24 cellular contexts compared by ENCODE assay signal in the genomic region with DNA sequence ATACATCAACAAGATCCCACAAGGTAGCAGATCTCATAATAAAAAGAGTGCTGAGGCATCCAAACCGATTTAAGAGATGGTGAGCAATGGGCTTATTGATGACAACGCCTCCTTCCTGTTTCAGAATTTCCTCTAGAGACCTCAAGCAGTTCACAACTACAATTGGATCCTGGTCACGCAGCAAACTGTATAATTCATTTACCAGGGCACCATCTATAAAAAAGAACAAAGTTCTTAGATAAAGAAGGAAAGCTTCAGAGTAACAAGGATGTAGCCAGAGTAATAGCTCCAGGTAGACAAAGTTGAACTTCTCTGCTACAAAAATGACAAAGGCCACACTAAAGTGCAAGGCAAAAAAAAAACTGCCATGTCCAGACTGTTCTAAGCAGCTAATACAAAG. TPM values are rescaled to one million over a fixed set of nuclear protein-coding genes. Genes with fewer than 3 reads are reported as not detected.
A peak's percentile ranks its signal among the peaks of the same experiment; 100 is the strongest.
DNase-seq lines count a peak whose midpoint lies in the region; ATAC-seq and TF ChIP-seq lines count a peak whose summit lies in the region.
"Had no signal": no experiment of that assay in that cellular context is flagged by ENCODE, and none has a peak within 500 bp of the region (broad histone marks: within the 10 kb centered on the region; RNA-seq: fewer than 3 reads in every experiment).

No MANE protein-coding gene starts in this region.

- no peak for ATAC-seq in activated T-cell treated with anti-CD3 and anti-CD28 coated beads, Interleukin-2, amount 50 U/mL, for 72 hours (replicated peaks in 1 of 2)
- ATAC-seq in central memory CD8-positive, alpha-beta T cell (replicated peaks; ENCODE audit: extremely low read depth, poor library complexity, severe bottlenecking), result no peak
- ATAC-seq in HG03045 (IDR thresholded peaks at IDR 0.05; ENCODE audit: unreplicated experiment), result no peak
- ATAC-seq: upper lobe of right lung had no signal

- H3K36me3 ChIP-seq in transverse colon, result peaks cover 0 to 32% (median 6%) of the 10 kb centered on the region in 4 donors

- no peak for DNase-seq in activated T-cell treated with anti-CD3 and anti-CD28 coated beads, Interleukin-2, amount 50 U/mL, for 72 hours
- DNase-seq in activated T-cell treated with anti-CD3 and anti-CD28 coated beads for 4 hours (no peak), transverse colon (no peak), COLO668 (lab: John Stamatoyannopoulos, UW; ENCODE audit: unreplicated experiment) (no peak), NCI-H1694 (lab: John Stamatoyannopoulos, UW) (no peak)
- no peak for DNase-seq in T-helper 2 cell treated with Interferon-gamma antibody and Interleukin-4, amounts not matched to agents 5 μg/mL and 100 μg/mL, for 36 hours (ENCODE audit: low spot score)
- DNase-seq in central memory CD8-positive, alpha-beta T cell (ENCODE audit: low spot score in 2 of 2), result no peak
- DNase-seq: activated gamma-delta T cell, aorta, caudate nucleus, EL, head of caudate nucleus, mesendoderm, NCI-H1436 treated with DMSO at 0.1 percent for 48 hours, NCI-H524 treated with DMSO at 0.1 percent for 48 hours, nephron progenitor cell, Peyer's patch, sigmoid colon, upper lobe of right lung had no signal

- TF ChIP-seq POLR2A in transverse colon (IDR thresholded peaks at IDR 0.05), result no peak

- peak overlapping the region; percentile 87 for H3K27ac Mint-ChIP-seq in activated T-cell treated with anti-CD3 and anti-CD28 coated beads, Interleukin-2, amount 50 U/mL, for 72 hours
- peak overlapping the region; percentile 14 for H3K27ac Mint-ChIP-seq in T-helper 2 cell treated with Interferon-gamma antibody and Interleukin-4, amounts not matched to agents 5 μg/mL and 100 μg/mL, for 36 hours
- peak overlapping the region; percentile 66 for H3K27ac Mint-ChIP-seq in central memory CD8-positive, alpha-beta T cell (ENCODE audit: low read depth)
- H3K27ac Mint-ChIP-seq: nephron progenitor cell had no signal

- peak overlapping the region; percentile 63 to 95 (median 68) for H3K27ac ChIP-seq in transverse colon
- H3K27ac ChIP-seq: BLaER1, epithelial cell of prostate, sigmoid colon, SJSA1, upper lobe of right lung had no signal

- TF ChIP-seq EP300 in transverse colon (IDR thresholded peaks at IDR 0.05; ENCODE audit: low read depth), result no peak

- peak overlapping the region in 1 of 2 donors; percentile 98 for H3K4me3 Mint-ChIP-seq in activated T-cell treated with anti-CD3 and anti-CD28 coated beads, Interleukin-2, amount 50 U/mL, for 72 hours
- peak overlapping the region; percentile 10 for H3K4me3 Mint-ChIP-seq in T-helper 2 cell treated with Interferon-gamma antibody and Interleukin-4, amounts not matched to agents 5 μg/mL and 100 μg/mL, for 36 hours
- peak overlapping the region; percentile 35 for H3K4me3 Mint-ChIP-seq in central memory CD8-positive, alpha-beta T cell
- H3K4me3 Mint-ChIP-seq: nephron progenitor cell had no signal

- peaks cover 23 to 26% of the 10 kb centered on the region in 2 donors for H3K36me3 Mint-ChIP-seq in activated T-cell treated with anti-CD3 and anti-CD28 coated beads, Interleukin-2, amount 50 U/mL, for 72 hours (ENCODE audit: insufficient read depth in 2 of 2)
- peaks cover 62% of the 10 kb centered on the region for H3K36me3 Mint-ChIP-seq in T-helper 2 cell treated with Interferon-gamma antibody and Interleukin-4, amounts not matched to agents 5 μg/mL and 100 μg/mL, for 36 hours (ENCODE audit: low read depth)
- H3K36me3 Mint-ChIP-seq in central memory CD8-positive, alpha-beta T cell (ENCODE audit: insufficient read depth), result peaks cover 42% of the 10 kb centered on the region

- H3K4me3 ChIP-seq in transverse colon, result no peak overlapping the region
- H3K4me3 ChIP-seq: BLaER1, Peyer's patch, sigmoid colon, SJSA1, upper lobe of right lung had no signal

- TF ChIP-seq CTCF in transverse colon (IDR thresholded peaks at IDR 0.05), result no peak

- H3K27me3 ChIP-seq in transverse colon, result no peaks in the 10 kb centered on the region
- H3K27me3 ChIP-seq: BLaER1, Peyer's patch, sigmoid colon, SJSA1, upper lobe of right lung had no signal

- peaks cover 10 to 53% (median 31%) of the 10 kb centered on the region in 4 donors for H3K4me1 ChIP-seq in transverse colon

- intact Hi-C loops in transverse colon (cut with DNase I; ENCODE audit: low total_unique reads), result loop anchor here (5.0 kb wide), 2 partner anchors 41 to 64 kb away; no protein-coding TSS in a partner anchor

- no peaks in the 10 kb centered on the region for H3K27me3 Mint-ChIP-seq in activated T-cell treated with anti-CD3 and anti-CD28 coated beads, Interleukin-2, amount 50 U/mL, for 72 hours (ENCODE audit: low read depth)
- H3K27me3 Mint-ChIP-seq in T-helper 2 cell treated with Interferon-gamma antibody and Interleukin-4, amounts not matched to agents 5 μg/mL and 100 μg/mL, for 36 hours (ENCODE audit: low read depth), result no peaks in the 10 kb centered on the region
- H3K27me3 Mint-ChIP-seq in central memory CD8-positive, alpha-beta T cell, result no peaks in the 10 kb centered on the region

- in situ Hi-C loops in transverse colon (cut with MboI; ENCODE audit: low pct_ligation_motif_present in 1 of 4, low pct_unique_long_range_greater_than_20kb in 1 of 4, low sequenced_read_pairs in 3 of 4), result loop anchor here in 2 of 4 donors (5.0 to 10.0 kb wide), 2 partner anchors 66 to 69 kb away; no protein-coding TSS in a partner anchor

- H3K9me3 ChIP-seq in transverse colon, result no peaks in the 10 kb centered on the region
- H3K9me3 ChIP-seq: BLaER1, Peyer's patch, sigmoid colon, SJSA1, upper lobe of right lung had no signal

- 17 to 40% methylated on average over 1 to 3 of the region's 3 CpGs for WGBS in transverse colon (ENCODE audit: low coverage in 1 of 2), 2 donors

- H3K9me3 Mint-ChIP-seq in activated T-cell treated with anti-CD3 and anti-CD28 coated beads, Interleukin-2, amount 50 U/mL, for 72 hours, result no peaks in the 10 kb centered on the region
- H3K9me3 Mint-ChIP-seq in T-helper 2 cell treated with Interferon-gamma antibody and Interleukin-4, amounts not matched to agents 5 μg/mL and 100 μg/mL, for 36 hours, result no peaks in the 10 kb centered on the region
- no peaks in the 10 kb centered on the region for H3K9me3 Mint-ChIP-seq in central memory CD8-positive, alpha-beta T cell
- H3K9me3 Mint-ChIP-seq: nephron progenitor cell had no signal

- H3K4me1 Mint-ChIP-seq in activated T-cell treated with anti-CD3 and anti-CD28 coated beads, Interleukin-2, amount 50 U/mL, for 72 hours (ENCODE audit: low read depth), result peaks cover 67% of the 10 kb centered on the region
- peaks cover 49% of the 10 kb centered on the region for H3K4me1 Mint-ChIP-seq in T-helper 2 cell treated with Interferon-gamma antibody and Interleukin-4, amounts not matched to agents 5 μg/mL and 100 μg/mL, for 36 hours (ENCODE audit: low read depth)
- H3K4me1 Mint-ChIP-seq in central memory CD8-positive, alpha-beta T cell, result peaks cover 68% of the 10 kb centered on the region

RNA-seq across cellular contexts. Expression of a gene that starts 3.4 kb away (rescaled TPM):
- total RNA-seq in activated T-cell treated with anti-CD3 and anti-CD28 coated beads, Interleukin-2, amount 50 U/mL, for 72 hours, result 10 to 100 TPM; 50.5 to 68.8 TPM
- total RNA-seq in transverse colon, result 10 to 100 TPM in 2 of 4 donors, 1 to 10 TPM in 2; 7.2 to 37.2 (median 16.5) TPM

RNA-seq across cellular contexts. Expression of a gene that starts 4.0 kb away (rescaled TPM):
- total RNA-seq in activated T-cell treated with anti-CD3 and anti-CD28 coated beads, Interleukin-2, amount 50 U/mL, for 72 hours, result 10 to 100 TPM; 13.8 to 17.8 TPM
- 1 to 10 TPM in 3 of 4 donors, not detected in 1; 2.4 to 6.2 (median 2.9) TPM for total RNA-seq in transverse colon

RNA-seq across cellular contexts. Expression of a gene that starts 13.8 kb away (rescaled TPM):
- 1 to 10 TPM; 1.3 to 1.7 TPM for total RNA-seq in activated T-cell treated with anti-CD3 and anti-CD28 coated beads, Interleukin-2, amount 50 U/mL, for 72 hours
- 100 to 1,000 TPM in 1 of 4 donors, 10 to 100 TPM in 3; 51.3 to 584 (median 89.3) TPM for total RNA-seq in transverse colon

RNA-seq across cellular contexts. Expression of a gene that starts 28.0 kb away (rescaled TPM):
- total RNA-seq in activated T-cell treated with anti-CD3 and anti-CD28 coated beads, Interleukin-2, amount 50 U/mL, for 72 hours, result 10 to 100 TPM; 74.4 to 75.6 TPM
- total RNA-seq in transverse colon, result 10 to 100 TPM; 48.3 to 63.9 (median 53.1) TPM

RNA-seq across cellular contexts. Expression of a gene that starts 29.7 kb away (rescaled TPM):
- total RNA-seq in activated T-cell treated with anti-CD3 and anti-CD28 coated beads, Interleukin-2, amount 50 U/mL, for 72 hours, result 10 to 100 TPM; 59.8 to 82.5 TPM
- total RNA-seq in transverse colon, result 10 to 100 TPM in 2 of 4 donors, 1 to 10 TPM in 2; 4.0 to 28.1 (median 11.2) TPM
- total RNA-seq: H1 had no signal

Comparison
In these comparisons a context has a peak if more than half of its experiments do, and no peak if none do; other contexts are left out.
1. H3K27ac Mint-ChIP-seq: peak in every context shown above with its lines; median percentile 87 in activated T-cell treated with anti-CD3 and anti-CD28 coated beads, Interleukin-2, amount 50 U/mL, for 72 hours; 66 in central memory CD8-positive, alpha-beta T cell; 14 in T-helper 2 cell treated with Interferon-gamma antibody and Interleukin-4, amounts not matched to agents 5 μg/mL and 100 μg/mL, for 36 hours.
2. RNA of a gene that starts 13.8 kb away (total RNA-seq): 51.3 to 584 TPM in transverse colon; 1.3 to 1.7 TPM in activated T-cell treated with anti-CD3 and anti-CD28 coated beads, Interleukin-2, amount 50 U/mL, for 72 hours; every median in the first group is over 10 times any median in the second.